Comparison of ENCODE assay signal across 30 cellular contexts in genomic region chr1:152817309-152817708, GRCh38. TPM values are rescaled to one million over a fixed set of nuclear protein-coding genes. Genes with fewer than 3 reads are reported as not detected.
"Had no signal": no experiment of that assay in that cellular context is flagged by ENCODE, and none has a peak within 500 bp of the region (broad histone marks: within the 10 kb centered on the region; RNA-seq: fewer than 3 reads in every experiment).

No MANE protein-coding gene starts in this region.

- H3K9me3 Mint-ChIP-seq: activated CD8-positive, alpha-beta T cell treated with anti-CD3 and anti-CD28 coated beads for 36 hours; activated naive CD4-positive, alpha-beta T cell treated with anti-CD3 and anti-CD28 coated beads, Interleukin-2, amount 50 U/mL, for 24 hours; activated naive CD8-positive, alpha-beta T cell treated with anti-CD3 and anti-CD28 coated beads, Interleukin-2, amount 50 U/mL, for 24 hours; activated T-helper 1 cell treated with anti-CD3 and anti-CD28 coated beads, Interleukin-12 subunit alpha, Interleukin-12 subunit beta, Interleukin-2, Interleukin-4 antibody, amounts not matched to agents 30 ng/mL and 10 ng/mL and 1 ng/mL, durations not matched to agents 14 hours and 24 hours and 36 hours had no signal

- H3K27ac Mint-ChIP-seq: activated CD4-positive, alpha-beta T cell treated with anti-CD3 and anti-CD28 coated beads for 36 hours; activated CD8-positive, alpha-beta T cell treated with anti-CD3 and anti-CD28 coated beads for 36 hours; activated naive CD4-positive, alpha-beta T cell treated with anti-CD3 and anti-CD28 coated beads, Interleukin-2, amount 50 U/mL, for 24 hours; activated naive CD8-positive, alpha-beta T cell treated with anti-CD3 and anti-CD28 coated beads, Interleukin-2, amount 50 U/mL, for 24 hours; activated T-helper 1 cell treated with anti-CD3 and anti-CD28 coated beads, Interleukin-12 subunit alpha, Interleukin-12 subunit beta, Interleukin-2, Interleukin-4 antibody, amounts not matched to agents 30 ng/mL and 10 ng/mL and 1 ng/mL, durations not matched to agents 14 hours and 24 hours and 36 hours; T-helper 17 cell had no signal

- H3K4me1 Mint-ChIP-seq: activated CD4-positive, alpha-beta T cell treated with anti-CD3 and anti-CD28 coated beads for 36 hours; activated naive CD4-positive, alpha-beta T cell treated with anti-CD3 and anti-CD28 coated beads, Interleukin-2, amount 50 U/mL, for 24 hours; activated naive CD8-positive, alpha-beta T cell treated with anti-CD3 and anti-CD28 coated beads, Interleukin-2, amount 50 U/mL, for 24 hours; T-helper 17 cell had no signal

- ATAC-seq: activated CD4-positive, alpha-beta T cell treated with anti-CD3 and anti-CD28 coated beads for 36 hours; activated CD8-positive, alpha-beta T cell treated with anti-CD3 and anti-CD28 coated beads for 36 hours; activated naive CD8-positive, alpha-beta T cell treated with anti-CD3 and anti-CD28 coated beads, Interleukin-2, amount 50 U/mL, for 24 hours; body of pancreas; T-helper 17 cell had no signal

- H3K4me3 Mint-ChIP-seq: activated CD4-positive, alpha-beta T cell treated with anti-CD3 and anti-CD28 coated beads for 36 hours; activated CD8-positive, alpha-beta T cell treated with anti-CD3 and anti-CD28 coated beads for 36 hours; activated naive CD4-positive, alpha-beta T cell treated with anti-CD3 and anti-CD28 coated beads, Interleukin-2, amount 50 U/mL, for 24 hours; activated naive CD8-positive, alpha-beta T cell treated with anti-CD3 and anti-CD28 coated beads, Interleukin-2, amount 50 U/mL, for 24 hours; activated T-helper 1 cell treated with anti-CD3 and anti-CD28 coated beads, Interleukin-12 subunit alpha, Interleukin-12 subunit beta, Interleukin-2, Interleukin-4 antibody, amounts not matched to agents 30 ng/mL and 10 ng/mL and 1 ng/mL, durations not matched to agents 14 hours and 24 hours and 36 hours; T-helper 17 cell had no signal

- H3K36me3 Mint-ChIP-seq: activated naive CD4-positive, alpha-beta T cell treated with anti-CD3 and anti-CD28 coated beads, Interleukin-2, amount 50 U/mL, for 24 hours had no signal

- H3K27me3 Mint-ChIP-seq: activated naive CD8-positive, alpha-beta T cell treated with anti-CD3 and anti-CD28 coated beads, Interleukin-2, amount 50 U/mL, for 24 hours had no signal

- DNase-seq: activated CD4-positive, alpha-beta T cell treated with anti-CD3 and anti-CD28 coated beads for 36 hours; activated CD8-positive, alpha-beta memory T cell treated with anti-CD3 and anti-CD28 coated beads, Interleukin-2, amount 50 U/mL, for 48 hours; activated CD8-positive, alpha-beta T cell treated with anti-CD3 and anti-CD28 coated beads for 36 hours; activated effector memory CD4-positive, alpha-beta T cell treated with Interleukin-2 at 50 U/mL for 16 hours; activated naive CD4-positive, alpha-beta T cell; activated naive CD8-positive, alpha-beta T cell treated with anti-CD3 and anti-CD28 coated beads, Interleukin-2, amount 50 U/mL, for 24 hours; activated T-cell treated with anti-CD3 and anti-CD28 coated beads, Interleukin-2, amount 50 U/mL, for 1 hour; amniotic stem cell; body of pancreas; KG1; NCI-H1092; NCI-H1417; NCI-H2029; NCI-H2107; NCI-H345; NCI-H510A; NCI-H526 treated with DMSO at 0.1 percent for 48 hours; NCI-H82; NK-92 treated with Interleukin-12 subunit alpha and Interleukin-12 subunit beta, amount 100 ng/mL, for 24 hours; OCI-M1; Peyer's patch; SIG-M5; T-helper 17 cell; T-helper 9 cell had no signal

RNA-seq across cellular contexts. Expression of gene LCE1B, which starts 5.5 kb away (rescaled TPM):
- total RNA-seq: activated CD4-positive, alpha-beta T cell treated with anti-CD3 and anti-CD28 coated beads for 36 hours; activated CD8-positive, alpha-beta T cell treated with anti-CD3 and anti-CD28 coated beads for 36 hours; activated T-helper 1 cell treated with anti-CD3 and anti-CD28 coated beads, Interleukin-12 subunit alpha, Interleukin-12 subunit beta, Interleukin-2, Interleukin-4 antibody, amounts not matched to agents 30 ng/mL and 10 ng/mL and 1 ng/mL, durations not matched to agents 14 hours and 24 hours and 36 hours; ascending aorta; body of pancreas; cardiac muscle cell; LHCN-M2; M059J; Peyer's patch; T-helper 17 cell had no signal
- polyA plus RNA-seq: cardiac muscle cell had no signal

RNA-seq across cellular contexts. Expression of gene LCE1A, which starts 10.0 kb away (rescaled TPM):
- total RNA-seq: activated CD4-positive, alpha-beta T cell treated with anti-CD3 and anti-CD28 coated beads for 36 hours; activated CD8-positive, alpha-beta T cell treated with anti-CD3 and anti-CD28 coated beads for 36 hours; activated T-helper 1 cell treated with anti-CD3 and anti-CD28 coated beads, Interleukin-12 subunit alpha, Interleukin-12 subunit beta, Interleukin-2, Interleukin-4 antibody, amounts not matched to agents 30 ng/mL and 10 ng/mL and 1 ng/mL, durations not matched to agents 14 hours and 24 hours and 36 hours; ascending aorta; body of pancreas; cardiac muscle cell; LHCN-M2; M059J; Peyer's patch; T-helper 17 cell had no signal
- polyA plus RNA-seq: cardiac muscle cell had no signal

RNA-seq across cellular contexts. Expression of gene LCE1C, which starts 10.9 kb away (rescaled TPM):
- total RNA-seq: activated CD4-positive, alpha-beta T cell treated with anti-CD3 and anti-CD28 coated beads for 36 hours; activated CD8-positive, alpha-beta T cell treated with anti-CD3 and anti-CD28 coated beads for 36 hours; activated T-helper 1 cell treated with anti-CD3 and anti-CD28 coated beads, Interleukin-12 subunit alpha, Interleukin-12 subunit beta, Interleukin-2, Interleukin-4 antibody, amounts not matched to agents 30 ng/mL and 10 ng/mL and 1 ng/mL, durations not matched to agents 14 hours and 24 hours and 36 hours; ascending aorta; body of pancreas; cardiac muscle cell; LHCN-M2; M059J; Peyer's patch; T-helper 17 cell had no signal
- polyA plus RNA-seq: cardiac muscle cell had no signal

RNA-seq across cellular contexts. Expression of gene LCE1D, which starts 20.8 kb away (rescaled TPM):
- total RNA-seq: activated CD4-positive, alpha-beta T cell treated with anti-CD3 and anti-CD28 coated beads for 36 hours; activated CD8-positive, alpha-beta T cell treated with anti-CD3 and anti-CD28 coated beads for 36 hours; activated T-helper 1 cell treated with anti-CD3 and anti-CD28 coated beads, Interleukin-12 subunit alpha, Interleukin-12 subunit beta, Interleukin-2, Interleukin-4 antibody, amounts not matched to agents 30 ng/mL and 10 ng/mL and 1 ng/mL, durations not matched to agents 14 hours and 24 hours and 36 hours; ascending aorta; body of pancreas; cardiac muscle cell; LHCN-M2; M059J; Peyer's patch; T-helper 17 cell had no signal
- polyA plus RNA-seq: cardiac muscle cell had no signal

RNA-seq across cellular contexts. Expression of gene LCE6A, which starts 25.3 kb away (rescaled TPM):
- total RNA-seq: activated CD4-positive, alpha-beta T cell treated with anti-CD3 and anti-CD28 coated beads for 36 hours; activated CD8-positive, alpha-beta T cell treated with anti-CD3 and anti-CD28 coated beads for 36 hours; activated T-helper 1 cell treated with anti-CD3 and anti-CD28 coated beads, Interleukin-12 subunit alpha, Interleukin-12 subunit beta, Interleukin-2, Interleukin-4 antibody, amounts not matched to agents 30 ng/mL and 10 ng/mL and 1 ng/mL, durations not matched to agents 14 hours and 24 hours and 36 hours; ascending aorta; body of pancreas; cardiac muscle cell; LHCN-M2; M059J; Peyer's patch; T-helper 17 cell had no signal
- polyA plus RNA-seq: cardiac muscle cell had no signal
